ENCODE assay signal across 8 cellular contexts in genomic region chr7:138886501-138886917, GRCh38.
DNase-seq lines count a peak whose midpoint lies in the region; ATAC-seq and TF ChIP-seq lines count a peak whose summit lies in the region.

No MANE protein-coding gene starts in this region.

- H3K27me3 ChIP-seq in cardiac muscle cell, result no peaks in the 10 kb centered on the region
- H3K27me3 ChIP-seq in right cardiac atrium (ENCODE audit: control insufficient read depth, insufficient read depth), result no peaks in the 10 kb centered on the region
- no peaks in the 10 kb centered on the region for H3K27me3 ChIP-seq in OCI-LY3 (ENCODE audit: low read depth, low read length)
- no peaks in the 10 kb centered on the region for H3K27me3 ChIP-seq in tibial artery

- H3K79me2 ChIP-seq in OCI-LY3 (ENCODE audit: low read length), result no peaks in the 10 kb centered on the region

- H3K27ac ChIP-seq in cardiac muscle cell, result no peak overlapping the region
- no peak overlapping the region for H3K27ac ChIP-seq in right cardiac atrium (ENCODE audit: low read length)
- no peak overlapping the region for H3K27ac ChIP-seq in OCI-LY3 (ENCODE audit: low read length)
- no peak overlapping the region for H3K27ac ChIP-seq in tibial artery

- H3K9ac ChIP-seq in OCI-LY3 (ENCODE audit: low read length), result no peak overlapping the region

- H3K36me3 ChIP-seq in cardiac muscle cell (no peaks in the 10 kb centered on the region), OCI-LY3 (replicated peaks; ENCODE audit: low read depth, low read length) (no peaks in the 10 kb centered on the region), tibial artery (no peaks in the 10 kb centered on the region)

- DNase-seq in cardiac muscle cell (ENCODE audit: low read depth in 1 of 2, low spot score in 1 of 2) (peak; percentile 48 to 81), right cardiac atrium (no peak), HT1080 (ENCODE audit: low read depth) (peak; percentile 62), astrocyte of the cerebellum (ENCODE audit: low read depth) (peak; percentile 66), left lobe of liver (ENCODE audit: low spot score) (no peak), tibial artery (no peak)

- H2AFZ ChIP-seq in OCI-LY3 (ENCODE audit: low read depth, low read length), result no peak overlapping the region

- H4K20me1 ChIP-seq in OCI-LY3 (ENCODE audit: insufficient read depth, low read length), result no peaks in the 10 kb centered on the region

- intact Hi-C loops in right cardiac atrium (cut with DNase I) (loop anchor here in 2 of 4 donors (5.0 to 10.0 kb wide), 3 partner anchors 88 to 188 kb away; partner anchors contain the start of gene KIAA1549 (in 1 of the 2)), tibial artery (cut with DNase I; ENCODE audit: low total_unique reads) (loop anchor here (10.0 kb wide), 1 partner anchor 188 kb away; no protein-coding TSS in a partner anchor)

- WGBS in right cardiac atrium, result 41% methylated on average over 4 of the region's 4 CpGs

- H3K9me3 ChIP-seq in cardiac muscle cell (ENCODE audit: low read depth) (no peaks in the 10 kb centered on the region), right cardiac atrium (ENCODE audit: control insufficient read depth, low read length) (no peaks in the 10 kb centered on the region), OCI-LY3 (ENCODE audit: insufficient read depth, low read length) (no peaks in the 10 kb centered on the region), tibial artery (no peaks in the 10 kb centered on the region)

- ATAC-seq in right cardiac atrium (no peak), GM21526 (IDR thresholded peaks at IDR 0.05; ENCODE audit: low FRiP score, unreplicated experiment) (peak; percentile 90), left lobe of liver (peak; percentile 66)

- no peak overlapping the region for H3K4me2 ChIP-seq in OCI-LY3 (ENCODE audit: low read length)

- peak; percentile 60 for TF ChIP-seq CTCF in cardiac muscle cell (IDR thresholded peaks at IDR 0.05; ENCODE audit: low read depth, low read length)
- peak; percentile 64 for TF ChIP-seq CTCF in OCI-LY3 (IDR thresholded peaks at IDR 0.05; ENCODE audit: low read depth, low read length)
- peak; percentile 61 for TF ChIP-seq CTCF in astrocyte of the cerebellum (IDR thresholded peaks at IDR 0.05; ENCODE audit: low read depth, low read length, missing control alignments)
- TF ChIP-seq CTCF in tibial artery (IDR thresholded peaks at IDR 0.05), result peak; percentile 42 to 49

- no peak overlapping the region for H3K4me3 ChIP-seq in cardiac muscle cell
- no peak overlapping the region for H3K4me3 ChIP-seq in right cardiac atrium (ENCODE audit: low read length)
- H3K4me3 ChIP-seq in OCI-LY3 (ENCODE audit: low read length), result no peak overlapping the region
- no peak overlapping the region for H3K4me3 ChIP-seq in astrocyte of the cerebellum (ENCODE audit: low read depth, low read length)
- H3K4me3 ChIP-seq in tibial artery, result no peak overlapping the region

- in situ Hi-C loops in astrocyte of the cerebellum (cut with HindIII; ENCODE audit: low sequenced_read_pairs), result no loop called here

- H3K4me1 ChIP-seq in cardiac muscle cell (ENCODE audit: low read depth), result peaks cover 4% of the 10 kb centered on the region
- peaks cover 2% of the 10 kb centered on the region for H3K4me1 ChIP-seq in right cardiac atrium (ENCODE audit: control insufficient read depth, insufficient read depth, low read length)
- no peaks in the 10 kb centered on the region for H3K4me1 ChIP-seq in OCI-LY3 (ENCODE audit: low read length)
- H3K4me1 ChIP-seq in tibial artery, result no peaks in the 10 kb centered on the region

Comparison
In these comparisons a context has a peak if more than half of its experiments do, and no peak if none do; other contexts are left out.
1. DNase-seq: peak in cardiac muscle cell (2 of 2), HT1080 (single experiment) and astrocyte of the cerebellum (single experiment); none in right cardiac atrium (0 of 3), left lobe of liver (single experiment) and tibial artery (0 of 2).
2. ATAC-seq: peak in GM21526 (single experiment) and left lobe of liver (single experiment); none in right cardiac atrium (0 of 2).
3. Peak in every context shown above with its lines, with median percentiles within 50 percentile points of each other: CTCF ChIP-seq.